Comparison of ENCODE assay signal across 8 cellular contexts in the genomic region with DNA sequence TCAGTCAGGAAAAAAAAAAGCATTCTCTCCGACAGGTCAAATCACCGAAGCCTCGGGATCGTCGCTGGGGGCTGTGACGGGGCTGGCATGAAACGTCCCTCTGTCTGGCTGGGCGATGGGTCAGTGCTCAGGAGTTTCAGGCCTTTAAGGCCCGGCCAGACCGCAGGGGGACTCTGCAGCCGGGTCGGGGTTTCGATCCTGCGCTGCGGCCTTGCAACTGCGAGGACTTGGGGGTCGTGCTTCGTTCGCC. TPM values are rescaled to one million over a fixed set of nuclear protein-coding genes. Genes with fewer than 3 reads are reported as not detected.
DNase-seq lines count a peak whose midpoint lies in the region; ATAC-seq, FAIRE-seq and TF ChIP-seq lines count a peak whose summit lies in the region.

No MANE protein-coding gene starts in this region.

- peak overlapping the region; percentile 89 for H3K9ac ChIP-seq in adipocyte (ENCODE audit: low read length)

- H3K27ac Mint-ChIP-seq in activated T-cell treated with anti-CD3 and anti-CD28 coated beads, Interleukin-2, amount 50 U/mL, for 24 hours: peak overlapping the region; percentile 67

- H3K9me3 Mint-ChIP-seq in activated T-cell treated with anti-CD3 and anti-CD28 coated beads, Interleukin-2, amount 50 U/mL, for 24 hours: no peaks in the 10 kb centered on the region

- intact Hi-C loops in right lobe of liver (cut with DNase I) (no loop called here), tibial artery (cut with DNase I; ENCODE audit: low total_unique reads) (no loop called here)

- no peaks in the 10 kb centered on the region for H3K27me3 Mint-ChIP-seq in activated T-cell treated with anti-CD3 and anti-CD28 coated beads, Interleukin-2, amount 50 U/mL, for 24 hours

- H3K4me3 ChIP-seq in adipocyte (ENCODE audit: low read length) (peak overlapping the region; percentile 87), right lobe of liver (peak overlapping the region; percentile 40 to 89 (median 81)), tibial artery (peak overlapping the region; percentile 67 to 69)

- ATAC-seq in right lobe of liver: no peak

- H3K4me1 ChIP-seq in adipocyte (ENCODE audit: control insufficient read depth, insufficient read depth, low read length) (peaks cover 11% of the 10 kb centered on the region), right lobe of liver (peaks cover 0 to 15% (median 2%) of the 10 kb centered on the region in 4 donors), tibial artery (peaks cover 0 to 28% (median 16%) of the 10 kb centered on the region in 4 donors)

- H3K36me3 ChIP-seq in adipocyte (ENCODE audit: control insufficient read depth, insufficient read depth, low read length, severe bottlenecking): no peaks in the 10 kb centered on the region
- no peaks in the 10 kb centered on the region for H3K36me3 ChIP-seq in right lobe of liver
- H3K36me3 ChIP-seq in tibial artery: no peaks in the 10 kb centered on the region

- no peak for FAIRE-seq in H54 (lab: Jason Lieb, UNC)

- DNase-seq in activated T-cell treated with anti-CD3 and anti-CD28 coated beads, Interleukin-2, amount 50 U/mL, for 24 hours: no peak
- DNase-seq in activated T-cell treated with anti-CD3 and anti-CD28 coated beads for 4 hours (no peak), adipocyte (ENCODE audit: low read depth) (no peak), right lobe of liver (no peak), tibial artery (no peak), iPS-NIHi11 (ENCODE audit: low spot score) (no peak), HPDE6-E6E7 (ENCODE audit: extremely low spot score) (no peak), H54 (ENCODE audit: insufficient read length, low spot score) (no peak)

- no peak overlapping the region for H3K27ac ChIP-seq in right lobe of liver
- peak overlapping the region; percentile 52 to 68 for H3K27ac ChIP-seq in tibial artery

- H3K4me1 Mint-ChIP-seq in activated T-cell treated with anti-CD3 and anti-CD28 coated beads, Interleukin-2, amount 50 U/mL, for 24 hours (ENCODE audit: low read depth): peaks cover 37% of the 10 kb centered on the region

- no peaks in the 10 kb centered on the region for H3K9me3 ChIP-seq in adipocyte (ENCODE audit: control insufficient read depth, low read length)
- H3K9me3 ChIP-seq in right lobe of liver: no peaks in the 10 kb centered on the region
- no peaks in the 10 kb centered on the region for H3K9me3 ChIP-seq in tibial artery

- TF ChIP-seq CTCF in right lobe of liver (IDR thresholded peaks at IDR 0.05) (peak in 1 of 4 donors; percentile 4), tibial artery (IDR thresholded peaks at IDR 0.05) (no peak)

- 3% methylated on average over 8 of the region's 19 CpGs for WGBS in right lobe of liver (ENCODE audit: insufficient coverage, low coverage, low lambda C conversion rate, missing lambda C conversion rate)

- TF ChIP-seq POLR2A in right lobe of liver (IDR thresholded peaks at IDR 0.05): no peak
- no peak for TF ChIP-seq POLR2A in H54 (IDR thresholded peaks at IDR 0.05; ENCODE audit: low read depth, low read length)

- H3K27me3 ChIP-seq in adipocyte (replicated peaks; ENCODE audit: control insufficient read depth, insufficient read depth, low read length) (no peaks in the 10 kb centered on the region), right lobe of liver (no peaks in the 10 kb centered on the region), tibial artery (no peaks in the 10 kb centered on the region)

- no peaks in the 10 kb centered on the region for H3K36me3 Mint-ChIP-seq in activated T-cell treated with anti-CD3 and anti-CD28 coated beads, Interleukin-2, amount 50 U/mL, for 24 hours (ENCODE audit: low read depth)

- peak overlapping the region; percentile 75 for H3K4me3 Mint-ChIP-seq in activated T-cell treated with anti-CD3 and anti-CD28 coated beads, Interleukin-2, amount 50 U/mL, for 24 hours

RNA-seq across cellular contexts. Expression of a gene that starts 8.2 kb away (rescaled TPM):
- total RNA-seq in right lobe of liver: 10 to 100 TPM in 3 of 6 experiments, 1 to 10 TPM in 3; 6.5 to 12.7 (median 9.4) TPM

RNA-seq across cellular contexts. Expression of a gene that starts 17.8 kb away (rescaled TPM):
- 1,000 to 10,000 TPM in 3 of 6 experiments, 100 to 1,000 TPM in 1, under 1 TPM in 2; under 0.01 to 3,377 (median 977) TPM for total RNA-seq in right lobe of liver

Comparison
In these comparisons a context has a peak if more than half of its experiments do, and no peak if none do; other contexts are left out.
1. H3K27ac ChIP-seq: peak in tibial artery (2 of 2); none in right lobe of liver (0 of 3).
2. Peak in every context shown above with its lines, with median percentiles within 50 percentile points of each other: H3K4me3 ChIP-seq.